1 cellular context compared by ENCODE assay signal in genomic region chr4:148441986-148442829, GRCh38.
TF ChIP-seq lines count a peak whose summit lies in the region.

NR3C2 (minus strand) TSS chr4:148442414.

TF ChIP-seq in SK-N-SH, 30 proteins besides CTCF, POLR2A, EP300 and RAD21 (continued from another document):
- no peak; the same call in 1 of the 2 replicates for TF ChIP-seq MAX (IDR thresholded peaks at IDR 0.05; ENCODE audit: low read depth)
- TF ChIP-seq MEF2A (IDR thresholded peaks at IDR 0.05; ENCODE audit: borderline replicate concordance, low read depth) = no peak
- peak; percentile 43; the same call in 1 of the 2 replicates for TF ChIP-seq USF2 (IDR thresholded peaks at IDR 0.05; ENCODE audit: borderline replicate concordance, low read depth, low read length)
- TF ChIP-seq, protein P1, sequence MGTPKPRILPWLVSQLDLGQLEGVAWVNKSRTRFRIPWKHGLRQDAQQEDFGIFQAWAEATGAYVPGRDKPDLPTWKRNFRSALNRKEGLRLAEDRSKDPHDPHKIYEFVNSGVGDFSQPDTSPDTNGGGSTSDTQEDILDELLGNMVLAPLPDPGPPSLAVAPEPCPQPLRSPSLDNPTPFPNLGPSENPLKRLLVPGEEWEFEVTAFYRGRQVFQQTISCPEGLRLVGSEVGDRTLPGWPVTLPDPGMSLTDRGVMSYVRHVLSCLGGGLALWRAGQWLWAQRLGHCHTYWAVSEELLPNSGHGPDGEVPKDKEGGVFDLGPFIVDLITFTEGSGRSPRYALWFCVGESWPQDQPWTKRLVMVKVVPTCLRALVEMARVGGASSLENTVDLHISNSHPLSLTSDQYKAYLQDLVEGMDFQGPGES (IDR thresholded peaks at IDR 0.05; ENCODE audit: low read depth, low read length) = peak; percentile 64
- no peak for TF ChIP-seq JUND (IDR thresholded peaks at IDR 0.05)
- no peak for TF ChIP-seq NRF1 (IDR thresholded peaks at IDR 0.05; ENCODE audit: low read depth, low read length)
- peak; percentile 71 for TF ChIP-seq CHD2 (IDR thresholded peaks at IDR 0.05; ENCODE audit: low read length, partially characterized antibody)
- no peak for TF ChIP-seq FOSL2 (IDR thresholded peaks at IDR 0.05; ENCODE audit: borderline replicate concordance, low read depth)
- TF ChIP-seq GATA2 (CRISPR knock-in tag; IDR thresholded peaks at IDR 0.05) = no peak
- no peak for TF ChIP-seq EZH2phosphoT487 (IDR thresholded peaks at IDR 0.05; ENCODE audit: borderline replicate concordance, low read depth)
- TF ChIP-seq TAF1 (IDR thresholded peaks at IDR 0.05; ENCODE audit: borderline replicate concordance, low read depth, low read length) = no peak; the same call in 1 of the 2 replicates
- no peak for TF ChIP-seq FOXM1 (IDR thresholded peaks at IDR 0.05; ENCODE audit: low read depth)
- TF ChIP-seq TEAD4 (IDR thresholded peaks at IDR 0.05; ENCODE audit: borderline replicate concordance, insufficient read depth) = no peak
- no peak for TF ChIP-seq GABPA (IDR thresholded peaks at IDR 0.05; ENCODE audit: low read depth)
- TF ChIP-seq SMC3 (IDR thresholded peaks at IDR 0.05; ENCODE audit: low read depth, low read length) = no peak
- TF ChIP-seq SIN3A (IDR thresholded peaks at IDR 0.05; ENCODE audit: borderline replicate concordance, low read depth, low read length) = no peak
